1 cellular context compared by ENCODE assay signal in the genomic region with DNA sequence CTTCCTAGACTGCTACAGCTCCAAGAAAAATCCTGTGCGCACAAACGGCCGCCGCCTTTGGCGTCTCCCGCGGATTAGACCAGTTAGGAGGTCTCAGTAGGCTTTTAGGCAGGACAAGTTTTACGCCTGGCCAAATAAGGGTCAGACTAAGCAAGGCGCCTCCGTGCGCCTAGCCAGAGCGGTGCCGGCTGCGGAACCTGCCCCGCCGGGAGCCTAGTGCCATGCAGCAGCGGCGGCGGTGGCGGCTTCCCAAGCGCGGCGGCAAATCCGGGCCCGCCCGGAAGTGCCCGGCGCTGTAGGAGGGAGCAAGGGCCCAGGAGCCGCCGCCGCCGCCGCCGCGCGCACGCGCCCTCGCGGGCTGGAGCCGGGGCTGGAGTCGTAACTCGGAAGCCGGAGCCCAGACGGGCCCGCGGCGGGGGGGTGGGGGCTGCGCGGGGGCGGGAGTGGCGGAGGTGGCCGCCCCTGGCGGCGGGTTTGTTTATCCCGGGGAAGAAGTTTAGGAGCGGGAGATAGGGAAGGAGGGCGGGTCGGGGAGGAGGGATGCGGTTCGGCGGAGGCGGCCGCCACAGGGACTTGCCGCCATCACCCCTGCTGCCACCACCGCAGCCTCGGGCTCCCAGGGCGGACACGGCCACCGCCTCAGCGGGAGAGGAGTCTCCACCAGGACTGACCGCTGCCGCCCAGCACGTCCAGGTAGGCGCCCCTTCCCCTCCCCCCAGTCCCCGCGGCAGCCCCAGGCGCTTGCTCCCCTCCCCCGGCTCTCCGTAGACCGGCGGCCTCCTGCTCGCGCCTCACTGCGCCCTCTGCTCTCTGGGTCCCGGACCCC.
TF ChIP-seq lines count a peak whose summit lies in the region.

A gene (plus strand): TSS at position 344 of the 826 bp plus-strand sequence. CDS start 48,447 bp downstream, outside the sequence.

TF ChIP-seq in HepG2, 621 proteins besides CTCF, POLR2A, EP300 and RAD21 (continued from another document and continues in another):
- TF ChIP-seq, protein P1, sequence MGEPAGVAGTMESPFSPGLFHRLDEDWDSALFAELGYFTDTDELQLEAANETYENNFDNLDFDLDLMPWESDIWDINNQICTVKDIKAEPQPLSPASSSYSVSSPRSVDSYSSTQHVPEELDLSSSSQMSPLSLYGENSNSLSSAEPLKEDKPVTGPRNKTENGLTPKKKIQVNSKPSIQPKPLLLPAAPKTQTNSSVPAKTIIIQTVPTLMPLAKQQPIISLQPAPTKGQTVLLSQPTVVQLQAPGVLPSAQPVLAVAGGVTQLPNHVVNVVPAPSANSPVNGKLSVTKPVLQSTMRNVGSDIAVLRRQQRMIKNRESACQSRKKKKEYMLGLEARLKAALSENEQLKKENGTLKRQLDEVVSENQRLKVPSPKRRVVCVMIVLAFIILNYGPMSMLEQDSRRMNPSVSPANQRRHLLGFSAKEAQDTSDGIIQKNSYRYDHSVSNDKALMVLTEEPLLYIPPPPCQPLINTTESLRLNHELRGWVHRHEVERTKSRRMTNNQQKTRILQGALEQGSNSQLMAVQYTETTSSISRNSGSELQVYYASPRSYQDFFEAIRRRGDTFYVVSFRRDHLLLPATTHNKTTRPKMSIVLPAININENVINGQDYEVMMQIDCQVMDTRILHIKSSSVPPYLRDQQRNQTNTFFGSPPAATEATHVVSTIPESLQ (CRISPR knock-in tag; conservative IDR thresholded peaks at IDR 0.05): no peak
- TF ChIP-seq SP5 (CRISPR knock-in tag; IDR thresholded peaks at IDR 0.05; ENCODE audit: borderline replicate concordance, low read depth) (no peak; the same call in 1 of the 2 replicates), CHD2 (IDR thresholded peaks at IDR 0.05; ENCODE audit: low read depth, low read length) (no peak; the same call in 1 of the 2 replicates), JUN (CRISPR knock-in tag; IDR thresholded peaks at IDR 0.05) (no peak), ZNF556 (CRISPR knock-in tag; IDR thresholded peaks at IDR 0.05; ENCODE audit: borderline replicate concordance) (peak; percentile 64; the same call in 1 of the 2 replicates), RARG (CRISPR knock-in tag; IDR thresholded peaks at IDR 0.05; ENCODE audit: low read depth) (0 out of 2 replicates have a peak, but pooled peaks have one; percentile 40), ZNF543 (CRISPR knock-in tag; IDR thresholded peaks at IDR 0.05) (no peak), ZSCAN21 (CRISPR knock-in tag; IDR thresholded peaks at IDR 0.05; ENCODE audit: borderline replicate concordance) (peak; percentile 47; the same call in 1 of the 2 replicates), GZF1 (CRISPR knock-in tag; IDR thresholded peaks at IDR 0.05) (no peak), PHB2 (IDR thresholded peaks at IDR 0.05; ENCODE audit: partially characterized antibody) (no peak), ZNF235 (CRISPR knock-in tag; IDR thresholded peaks at IDR 0.05; ENCODE audit: borderline replicate concordance) (no peak), MYC (CRISPR knock-in tag; IDR thresholded peaks at IDR 0.05; ENCODE audit: borderline replicate concordance) (peak; percentile 97), SP4 (CRISPR knock-in tag; IDR thresholded peaks at IDR 0.05) (peak; percentile 80), MAFF (IDR thresholded peaks at IDR 0.05; ENCODE audit: low read depth, low read length) (no peak), PLRG1 (conservative IDR thresholded peaks at IDR 0.05) (no peak), NR2F2 (IDR thresholded peaks at IDR 0.05; ENCODE audit: borderline replicate concordance, low read depth) (peak; percentile 31; the same call in 1 of the 2 replicates), ZZZ3 (CRISPR knock-in tag; IDR thresholded peaks at IDR 0.05; ENCODE audit: borderline replicate concordance) (no peak), ZNF350 (CRISPR knock-in tag; IDR thresholded peaks at IDR 0.05; ENCODE audit: borderline replicate concordance, low read depth) (peak; percentile 61; the same call in 1 of the 2 replicates), ZNF468 (CRISPR knock-in tag; IDR thresholded peaks at IDR 0.05) (0 out of 2 replicates have a peak, but pooled peaks have one; percentile 38), RXRA (CRISPR knock-in tag; IDR thresholded peaks at IDR 0.05) (peak; percentile 78), ZNF850 (CRISPR knock-in tag; conservative IDR thresholded peaks at IDR 0.05) (peak; percentile 61; the same call in 1 of the 2 replicates), NRL (CRISPR knock-in tag; IDR thresholded peaks at IDR 0.05; ENCODE audit: borderline replicate concordance) (peak; percentile 90), ZNF83 (CRISPR knock-in tag; IDR thresholded peaks at IDR 0.05; ENCODE audit: borderline replicate concordance) (no peak; the same call in 1 of the 2 replicates), NR1H2 (CRISPR knock-in tag; IDR thresholded peaks at IDR 0.05; ENCODE audit: borderline replicate concordance, low read depth) (0 out of 2 replicates have a peak, but pooled peaks have one; percentile 43), ZNF124 (CRISPR knock-in tag; IDR thresholded peaks at IDR 0.05) (peak; percentile 70; the same call in 1 of the 2 replicates), RBM22 (optimal IDR thresholded peaks at IDR 0.05; ENCODE audit: low read length) (no peak), ZNF24 (IDR thresholded peaks at IDR 0.05) (no peak), PTBP1 (IDR thresholded peaks at IDR 0.05; ENCODE audit: low read depth, low read length, poor library complexity, severe bottlenecking) (no peak), PCBP2 (optimal IDR thresholded peaks at IDR 0.05; ENCODE audit: low read depth, low read length, poor library complexity, severe bottlenecking) (no peak)
- TF ChIP-seq, protein P2, sequence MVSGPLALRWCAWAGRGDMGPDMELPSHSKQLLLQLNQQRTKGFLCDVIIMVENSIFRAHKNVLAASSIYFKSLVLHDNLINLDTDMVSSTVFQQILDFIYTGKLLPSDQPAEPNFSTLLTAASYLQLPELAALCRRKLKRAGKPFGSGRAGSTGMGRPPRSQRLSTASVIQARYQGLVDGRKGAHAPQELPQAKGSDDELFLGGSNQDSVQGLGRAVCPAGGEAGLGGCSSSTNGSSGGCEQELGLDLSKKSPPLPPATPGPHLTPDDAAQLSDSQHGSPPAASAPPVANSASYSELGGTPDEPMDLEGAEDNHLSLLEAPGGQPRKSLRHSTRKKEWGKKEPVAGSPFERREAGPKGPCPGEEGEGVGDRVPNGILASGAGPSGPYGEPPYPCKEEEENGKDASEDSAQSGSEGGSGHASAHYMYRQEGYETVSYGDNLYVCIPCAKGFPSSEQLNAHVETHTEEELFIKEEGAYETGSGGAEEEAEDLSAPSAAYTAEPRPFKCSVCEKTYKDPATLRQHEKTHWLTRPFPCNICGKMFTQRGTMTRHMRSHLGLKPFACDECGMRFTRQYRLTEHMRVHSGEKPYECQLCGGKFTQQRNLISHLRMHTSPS (CRISPR knock-in tag; IDR thresholded peaks at IDR 0.05; ENCODE audit: low read depth): peak; percentile 24; the same call in 1 of the 2 replicates
- TF ChIP-seq, protein P3, sequence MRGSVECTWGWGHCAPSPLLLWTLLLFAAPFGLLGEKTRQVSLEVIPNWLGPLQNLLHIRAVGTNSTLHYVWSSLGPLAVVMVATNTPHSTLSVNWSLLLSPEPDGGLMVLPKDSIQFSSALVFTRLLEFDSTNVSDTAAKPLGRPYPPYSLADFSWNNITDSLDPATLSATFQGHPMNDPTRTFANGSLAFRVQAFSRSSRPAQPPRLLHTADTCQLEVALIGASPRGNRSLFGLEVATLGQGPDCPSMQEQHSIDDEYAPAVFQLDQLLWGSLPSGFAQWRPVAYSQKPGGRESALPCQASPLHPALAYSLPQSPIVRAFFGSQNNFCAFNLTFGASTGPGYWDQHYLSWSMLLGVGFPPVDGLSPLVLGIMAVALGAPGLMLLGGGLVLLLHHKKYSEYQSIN (CRISPR knock-in tag; IDR thresholded peaks at IDR 0.05; ENCODE audit: borderline replicate concordance): 0 out of 2 replicates have a peak, but pooled peaks have one; percentile 5
- TF ChIP-seq, protein P4, sequence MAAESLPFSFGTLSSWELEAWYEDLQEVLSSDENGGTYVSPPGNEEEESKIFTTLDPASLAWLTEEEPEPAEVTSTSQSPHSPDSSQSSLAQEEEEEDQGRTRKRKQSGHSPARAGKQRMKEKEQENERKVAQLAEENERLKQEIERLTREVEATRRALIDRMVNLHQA (CRISPR knock-in tag; IDR thresholded peaks at IDR 0.05): no peak
- TF ChIP-seq, protein P5, sequence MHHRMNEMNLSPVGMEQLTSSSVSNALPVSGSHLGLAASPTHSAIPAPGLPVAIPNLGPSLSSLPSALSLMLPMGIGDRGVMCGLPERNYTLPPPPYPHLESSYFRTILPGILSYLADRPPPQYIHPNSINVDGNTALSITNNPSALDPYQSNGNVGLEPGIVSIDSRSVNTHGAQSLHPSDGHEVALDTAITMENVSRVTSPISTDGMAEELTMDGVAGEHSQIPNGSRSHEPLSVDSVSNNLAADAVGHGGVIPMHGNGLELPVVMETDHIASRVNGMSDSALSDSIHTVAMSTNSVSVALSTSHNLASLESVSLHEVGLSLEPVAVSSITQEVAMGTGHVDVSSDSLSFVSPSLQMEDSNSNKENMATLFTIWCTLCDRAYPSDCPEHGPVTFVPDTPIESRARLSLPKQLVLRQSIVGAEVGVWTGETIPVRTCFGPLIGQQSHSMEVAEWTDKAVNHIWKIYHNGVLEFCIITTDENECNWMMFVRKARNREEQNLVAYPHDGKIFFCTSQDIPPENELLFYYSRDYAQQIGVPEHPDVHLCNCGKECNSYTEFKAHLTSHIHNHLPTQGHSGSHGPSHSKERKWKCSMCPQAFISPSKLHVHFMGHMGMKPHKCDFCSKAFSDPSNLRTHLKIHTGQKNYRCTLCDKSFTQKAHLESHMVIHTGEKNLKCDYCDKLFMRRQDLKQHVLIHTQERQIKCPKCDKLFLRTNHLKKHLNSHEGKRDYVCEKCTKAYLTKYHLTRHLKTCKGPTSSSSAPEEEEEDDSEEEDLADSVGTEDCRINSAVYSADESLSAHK (CRISPR knock-in tag; IDR thresholded peaks at IDR 0.05; ENCODE audit: borderline replicate concordance): no peak
- TF ChIP-seq, protein P6, sequence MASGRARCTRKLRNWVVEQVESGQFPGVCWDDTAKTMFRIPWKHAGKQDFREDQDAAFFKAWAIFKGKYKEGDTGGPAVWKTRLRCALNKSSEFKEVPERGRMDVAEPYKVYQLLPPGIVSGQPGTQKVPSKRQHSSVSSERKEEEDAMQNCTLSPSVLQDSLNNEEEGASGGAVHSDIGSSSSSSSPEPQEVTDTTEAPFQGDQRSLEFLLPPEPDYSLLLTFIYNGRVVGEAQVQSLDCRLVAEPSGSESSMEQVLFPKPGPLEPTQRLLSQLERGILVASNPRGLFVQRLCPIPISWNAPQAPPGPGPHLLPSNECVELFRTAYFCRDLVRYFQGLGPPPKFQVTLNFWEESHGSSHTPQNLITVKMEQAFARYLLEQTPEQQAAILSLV (CRISPR knock-in tag; IDR thresholded peaks at IDR 0.05; ENCODE audit: borderline replicate concordance): peak; percentile 91
- TF ChIP-seq, protein P7, sequence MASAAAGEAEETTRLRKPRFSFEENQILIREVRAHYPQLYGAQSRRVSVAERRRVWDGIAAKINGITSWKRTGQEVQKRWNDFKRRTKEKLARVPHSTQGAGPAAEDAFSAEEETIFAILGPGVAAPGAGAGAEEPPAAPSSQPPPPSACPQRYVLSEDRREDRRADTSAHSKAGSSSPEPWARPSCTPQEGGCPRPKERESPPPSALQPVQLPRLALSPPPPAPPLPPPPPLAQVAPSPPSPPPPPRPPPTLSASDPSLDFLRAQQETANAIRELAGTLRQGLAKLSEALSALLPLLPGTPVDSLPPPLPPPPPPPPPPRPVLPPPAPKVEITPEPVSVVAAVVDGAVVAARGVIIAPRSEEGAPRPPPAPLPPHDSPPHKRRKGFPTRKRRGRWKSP (CRISPR knock-in tag; IDR thresholded peaks at IDR 0.05): peak; percentile 85
- TF ChIP-seq, protein P8, sequence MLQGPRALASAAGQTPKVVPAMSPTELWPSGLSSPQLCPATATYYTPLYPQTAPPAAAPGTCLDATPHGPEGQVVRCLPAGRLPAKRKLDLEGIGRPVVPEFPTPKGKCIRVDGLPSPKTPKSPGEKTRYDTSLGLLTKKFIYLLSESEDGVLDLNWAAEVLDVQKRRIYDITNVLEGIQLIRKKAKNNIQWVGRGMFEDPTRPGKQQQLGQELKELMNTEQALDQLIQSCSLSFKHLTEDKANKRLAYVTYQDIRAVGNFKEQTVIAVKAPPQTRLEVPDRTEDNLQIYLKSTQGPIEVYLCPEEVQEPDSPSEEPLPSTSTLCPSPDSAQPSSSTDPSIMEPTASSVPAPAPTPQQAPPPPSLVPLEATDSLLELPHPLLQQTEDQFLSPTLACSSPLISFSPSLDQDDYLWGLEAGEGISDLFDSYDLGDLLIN (CRISPR knock-in tag; IDR thresholded peaks at IDR 0.05; ENCODE audit: borderline replicate concordance): no peak
- TF ChIP-seq, protein P9, sequence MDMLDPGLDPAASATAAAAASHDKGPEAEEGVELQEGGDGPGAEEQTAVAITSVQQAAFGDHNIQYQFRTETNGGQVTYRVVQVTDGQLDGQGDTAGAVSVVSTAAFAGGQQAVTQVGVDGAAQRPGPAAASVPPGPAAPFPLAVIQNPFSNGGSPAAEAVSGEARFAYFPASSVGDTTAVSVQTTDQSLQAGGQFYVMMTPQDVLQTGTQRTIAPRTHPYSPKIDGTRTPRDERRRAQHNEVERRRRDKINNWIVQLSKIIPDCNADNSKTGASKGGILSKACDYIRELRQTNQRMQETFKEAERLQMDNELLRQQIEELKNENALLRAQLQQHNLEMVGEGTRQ (IDR thresholded peaks at IDR 0.05; ENCODE audit: low read depth, low read length): no peak
- TF ChIP-seq, protein P9 (CRISPR knock-in tag; IDR thresholded peaks at IDR 0.05; ENCODE audit: borderline replicate concordance): peak; percentile 44; the same call in 1 of the 2 replicates
- TF ChIP-seq, protein P10, sequence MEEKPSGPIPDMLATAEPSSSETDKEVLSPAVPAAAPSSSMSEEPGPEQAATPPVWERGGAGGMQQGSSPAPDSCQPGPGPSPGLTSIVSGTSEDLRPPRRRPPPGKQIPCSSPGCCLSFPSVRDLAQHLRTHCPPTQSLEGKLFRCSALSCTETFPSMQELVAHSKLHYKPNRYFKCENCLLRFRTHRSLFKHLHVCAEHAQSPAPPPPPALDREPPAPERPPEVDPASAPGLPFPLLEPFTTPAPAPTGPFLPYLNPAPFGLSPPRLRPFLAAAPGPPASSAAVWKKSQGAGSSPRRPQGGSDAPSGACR (CRISPR knock-in tag; IDR thresholded peaks at IDR 0.05): no peak; the same call in 1 of the 2 replicates
- TF ChIP-seq, protein P11, sequence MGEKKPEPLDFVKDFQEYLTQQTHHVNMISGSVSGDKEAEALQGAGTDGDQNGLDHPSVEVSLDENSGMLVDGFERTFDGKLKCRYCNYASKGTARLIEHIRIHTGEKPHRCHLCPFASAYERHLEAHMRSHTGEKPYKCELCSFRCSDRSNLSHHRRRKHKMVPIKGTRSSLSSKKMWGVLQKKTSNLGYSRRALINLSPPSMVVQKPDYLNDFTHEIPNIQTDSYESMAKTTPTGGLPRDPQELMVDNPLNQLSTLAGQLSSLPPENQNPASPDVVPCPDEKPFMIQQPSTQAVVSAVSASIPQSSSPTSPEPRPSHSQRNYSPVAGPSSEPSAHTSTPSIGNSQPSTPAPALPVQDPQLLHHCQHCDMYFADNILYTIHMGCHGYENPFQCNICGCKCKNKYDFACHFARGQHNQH (CRISPR knock-in tag; IDR thresholded peaks at IDR 0.05): peak; percentile 69; the same call in 1 of the 2 replicates
